10 cellular contexts compared by ENCODE assay signal in genomic region chr1:1529936-1530335, GRCh38.
"Had no signal": no experiment of that assay in that cellular context is flagged by ENCODE, and none has a peak within 500 bp of the region (broad histone marks: within the 10 kb centered on the region; RNA-seq: fewer than 3 reads in every experiment).

No MANE protein-coding gene starts in this region.

- FAIRE-seq: H1, H54 had no signal

- H3K27ac ChIP-seq: HL-60, KMS-11 had no signal

- H3K4me3 ChIP-seq: GM23338 had no signal

- ATAC-seq: GM23338 had no signal

- DNase-seq: H9, HCEC 1CT, IMR-90, Karpas-422, KBM-7 had no signal

- H2AFZ ChIP-seq: GM23338 had no signal

- H3K4me2 ChIP-seq: GM23338, KMS-11 had no signal

- H3K9ac ChIP-seq: KMS-11 had no signal
